ENCODE assay signal across 20 cellular contexts in the genomic region with DNA sequence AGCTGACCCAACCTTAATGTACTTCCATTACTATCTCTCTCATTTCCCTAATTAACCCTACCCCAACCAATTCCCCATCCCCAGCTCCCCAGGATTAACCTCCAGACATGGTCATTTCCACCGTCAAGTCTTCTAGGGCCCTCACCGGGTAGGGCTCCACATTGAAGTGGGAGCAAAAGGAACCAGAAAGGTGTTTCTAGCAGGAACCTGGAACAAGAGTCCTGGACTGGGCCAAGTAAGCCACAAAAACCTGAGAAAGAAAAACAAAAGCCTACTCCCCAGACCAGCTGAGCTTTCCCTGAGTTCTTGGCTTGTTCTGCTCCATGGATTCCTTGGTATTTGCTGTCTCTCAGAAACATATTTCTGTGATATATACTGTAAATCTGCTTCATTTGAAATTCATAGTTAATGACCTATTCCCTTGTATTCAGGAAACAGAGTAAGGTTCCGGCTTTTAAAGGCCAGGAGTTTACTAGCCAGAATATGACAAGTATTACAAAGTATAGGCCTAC. TPM values are rescaled to one million over a fixed set of nuclear protein-coding genes. Genes with fewer than 3 reads are reported as not detected.
DNase-seq lines count a peak whose midpoint lies in the region; ATAC-seq, FAIRE-seq and TF ChIP-seq lines count a peak whose summit lies in the region.
"Had no signal": no experiment of that assay in that cellular context is flagged by ENCODE, and none has a peak within 500 bp of the region (broad histone marks: within the 10 kb centered on the region; RNA-seq: fewer than 3 reads in every experiment).

No MANE protein-coding gene starts in this region.

- CTCF ChIA-PET in naive thymus-derived CD4-positive, alpha-beta T cell (lab: Charles Lee) = no interaction called here

- no peaks in the 10 kb centered on the region for H3K79me2 ChIP-seq in astrocyte (ENCODE audit: insufficient read depth, low read length)

- no peaks in the 10 kb centered on the region for H3K27me3 ChIP-seq in astrocyte (ENCODE audit: insufficient read depth, low read length)
- no peaks in the 10 kb centered on the region for H3K27me3 ChIP-seq in esophagus muscularis mucosa
- peaks cover 0 to 14% of the 10 kb centered on the region in 2 experiments for H3K27me3 ChIP-seq in mesenchymal stem cell (ENCODE audit: control insufficient read depth in 1 of 2, insufficient read depth in 1 of 2, low read length in 2 of 2)
- H3K27me3 ChIP-seq in thyroid gland = no peaks in the 10 kb centered on the region
- H3K27me3 ChIP-seq in right cardiac atrium (ENCODE audit: control insufficient read depth, insufficient read depth) = no peaks in the 10 kb centered on the region
- H3K27me3 ChIP-seq in naive thymus-derived CD4-positive, alpha-beta T cell (ENCODE audit: control insufficient read depth in 2 of 2, insufficient read depth in 2 of 2, low read length in 2 of 2) = no peaks in the 10 kb centered on the region

- H4K20me1 ChIP-seq in astrocyte (ENCODE audit: insufficient read depth, low read length) = no peaks in the 10 kb centered on the region

- H2BK12ac ChIP-seq in mesenchymal stem cell (ENCODE audit: low read length in 2 of 2) = no peak overlapping the region

- no peak overlapping the region for H4K8ac ChIP-seq in mesenchymal stem cell (ENCODE audit: low read length)

- H3K4me1 Mint-ChIP-seq in astrocyte (ENCODE audit: low read depth, unreplicated experiment) = no peaks in the 10 kb centered on the region
- H3K4me1 Mint-ChIP-seq in naive thymus-derived CD4-positive, alpha-beta T cell = no peaks in the 10 kb centered on the region
- H3K4me1 Mint-ChIP-seq in stimulated activated effector memory CD8-positive, alpha-beta T cell treated with anti-CD3 and anti-CD28 coated beads, Interleukin-12 subunit alpha, Interleukin-12 subunit beta, amount 100 ng/mL, for 72 hours = no peaks in the 10 kb centered on the region

- no peaks in the 10 kb centered on the region for H3K36me3 ChIP-seq in astrocyte (ENCODE audit: insufficient read depth, low read length)
- H3K36me3 ChIP-seq in esophagus muscularis mucosa = no peaks in the 10 kb centered on the region
- H3K36me3 ChIP-seq in mesenchymal stem cell (ENCODE audit: control insufficient read depth in 1 of 2, insufficient read depth in 2 of 2, low read depth in 1 of 2, low read length in 2 of 2) = no peaks in the 10 kb centered on the region
- H3K36me3 ChIP-seq in thyroid gland = no peaks in the 10 kb centered on the region
- H3K36me3 ChIP-seq in naive thymus-derived CD4-positive, alpha-beta T cell (ENCODE audit: control insufficient read depth in 2 of 3, insufficient read depth in 3 of 3, low read length in 3 of 3) = no peaks in the 10 kb centered on the region
- H3K36me3 ChIP-seq: BLaER1 had no signal

- peak overlapping the region; percentile 71 for H2AK5ac ChIP-seq in mesenchymal stem cell (ENCODE audit: low read length, severe bottlenecking)

- intact Hi-C loops in esophagus muscularis mucosa (cut with DNase I) = no loop called here
- intact Hi-C loops in thyroid gland (cut with DNase I) = no loop called here
- intact Hi-C loops in right cardiac atrium (cut with DNase I) = no loop called here
- intact Hi-C loops in naive thymus-derived CD4-positive, alpha-beta T cell (cut with micrococcal nuclease) = no loop called here

- H3K4me2 ChIP-seq in astrocyte (ENCODE audit: low read length) = no peak overlapping the region
- no peak overlapping the region for H3K4me2 ChIP-seq in mesenchymal stem cell (ENCODE audit: low read length, poor library complexity, severe bottlenecking)
- H3K4me2 ChIP-seq: BLaER1 had no signal

- H2AFZ ChIP-seq in astrocyte (ENCODE audit: low read depth, low read length) = no peak overlapping the region
- no peak overlapping the region for H2AFZ ChIP-seq in mesenchymal stem cell (ENCODE audit: low read depth, low read length)

- peaks cover 10% of the 10 kb centered on the region for H3K27me3 Mint-ChIP-seq in astrocyte (ENCODE audit: low read depth, unreplicated experiment)
- peaks cover 0 to 13% (median 0%) of the 10 kb centered on the region in 5 donors for H3K27me3 Mint-ChIP-seq in naive thymus-derived CD4-positive, alpha-beta T cell
- H3K27me3 Mint-ChIP-seq: CD4-positive, alpha-beta T cell had no signal

- FAIRE-seq in astrocyte (lab: Jason Lieb, UNC) = no peak
- FAIRE-seq: H54 had no signal

- TF ChIP-seq POLR2A in esophagus muscularis mucosa (IDR thresholded peaks at IDR 0.05; ENCODE audit: low read depth) = no peak
- TF ChIP-seq POLR2A in thyroid gland (IDR thresholded peaks at IDR 0.05) = no peak

- H2BK120ac ChIP-seq in mesenchymal stem cell (ENCODE audit: low read depth, low read length) = no peak overlapping the region

- WGBS in esophagus muscularis mucosa = 94% methylated on average over 3 of the region's 3 CpGs
- 100% methylated on average over 2 of the region's 3 CpGs for WGBS in mesenchymal stem cell
- WGBS in thyroid gland, 2 donors = 33 to 38% methylated on average over 3 of the region's 3 CpGs
- 92% methylated on average over 3 of the region's 3 CpGs for WGBS in right cardiac atrium

- no peak for ATAC-seq in right cardiac atrium
- ATAC-seq in naive thymus-derived CD4-positive, alpha-beta T cell = no peak
- ATAC-seq in stimulated activated effector memory CD8-positive, alpha-beta T cell treated with anti-CD3 and anti-CD28 coated beads, Interleukin-12 subunit alpha, Interleukin-12 subunit beta, amount 100 ng/mL, for 72 hours = no peak

- DNase-seq in astrocyte (ENCODE audit: low read depth) (peak; percentile 14), esophagus muscularis mucosa (ENCODE audit: extremely low spot score) (peak; percentile 72), mesenchymal stem cell (no peak), thyroid gland (peak; percentile 53 to 62), right cardiac atrium (no peak)
- no peak for DNase-seq in naive thymus-derived CD4-positive, alpha-beta T cell
- DNase-seq in stimulated activated effector memory CD8-positive, alpha-beta T cell treated with anti-CD3 and anti-CD28 coated beads, Interleukin-12 subunit alpha, Interleukin-12 subunit beta, amount 100 ng/mL, for 72 hours (ENCODE audit: low spot score in 2 of 2) = no peak
- DNase-seq: CD4-positive, alpha-beta T cell; COR-L47; DMS79; Karpas-422; NCI-H1048; NCI-H1417 treated with DMSO at 0.1 percent for 48 hours; NCI-H187; NCI-H446 treated with DMSO at 0.1 percent for 48 hours; NCI-H526 treated with DMSO at 0.1 percent for 48 hours; OCI-M1; SHP77 had no signal

- H3K27ac ChIP-seq in astrocyte (ENCODE audit: low read depth, low read length) = no peak overlapping the region
- H3K27ac ChIP-seq in esophagus muscularis mucosa (replicated peaks in 1 of 4) = no peak overlapping the region
- peak overlapping the region; percentile 93 for H3K27ac ChIP-seq in mesenchymal stem cell (ENCODE audit: low read length, poor library complexity, severe bottlenecking)
- H3K27ac ChIP-seq in thyroid gland = peak overlapping the region; percentile 36 to 85 (median 69)
- H3K27ac ChIP-seq in right cardiac atrium (ENCODE audit: low read length) = no peak overlapping the region
- no peak overlapping the region for H3K27ac ChIP-seq in naive thymus-derived CD4-positive, alpha-beta T cell (ENCODE audit: low read depth, low read length)
- H3K27ac ChIP-seq: BLaER1 had no signal

- H3K9me3 ChIP-seq in astrocyte (ENCODE audit: insufficient read depth, low read depth, low read length) = no peaks in the 10 kb centered on the region
- H3K9me3 ChIP-seq in esophagus muscularis mucosa = no peaks in the 10 kb centered on the region
- H3K9me3 ChIP-seq in mesenchymal stem cell (ENCODE audit: control insufficient read depth, low read length) = no peaks in the 10 kb centered on the region
- no peaks in the 10 kb centered on the region for H3K9me3 ChIP-seq in thyroid gland
- no peaks in the 10 kb centered on the region for H3K9me3 ChIP-seq in right cardiac atrium (ENCODE audit: control insufficient read depth, low read length)
- H3K9me3 ChIP-seq in naive thymus-derived CD4-positive, alpha-beta T cell (ENCODE audit: control insufficient read depth in 2 of 3, low read length in 3 of 3) = no peaks in the 10 kb centered on the region

- H3K36me3 Mint-ChIP-seq in astrocyte (ENCODE audit: low read depth, unreplicated experiment) = peaks cover 3% of the 10 kb centered on the region
- H3K36me3 Mint-ChIP-seq in naive thymus-derived CD4-positive, alpha-beta T cell = peaks cover 0 to 4% (median 0%) of the 10 kb centered on the region in 5 donors
- no peaks in the 10 kb centered on the region for H3K36me3 Mint-ChIP-seq in stimulated activated effector memory CD8-positive, alpha-beta T cell treated with anti-CD3 and anti-CD28 coated beads, Interleukin-12 subunit alpha, Interleukin-12 subunit beta, amount 100 ng/mL, for 72 hours

- H2BK5ac ChIP-seq in mesenchymal stem cell (ENCODE audit: low read depth, low read length, poor library complexity, severe bottlenecking) = peak overlapping the region; percentile 47

- POLR2A ChIA-PET in naive thymus-derived CD4-positive, alpha-beta T cell (lab: Charles Lee) = no interaction called here

- no peak overlapping the region for H2BK15ac ChIP-seq in mesenchymal stem cell (ENCODE audit: low read depth, poor library complexity, severe bottlenecking)

- TF ChIP-seq CTCF in astrocyte (IDR thresholded peaks at IDR 0.05; ENCODE audit: insufficient read depth, low read depth, low read length) = no peak
- TF ChIP-seq CTCF in esophagus muscularis mucosa (IDR thresholded peaks at IDR 0.05) = no peak
- TF ChIP-seq CTCF in thyroid gland (IDR thresholded peaks at IDR 0.05) = no peak

- H3K79me1 ChIP-seq in mesenchymal stem cell (replicated peaks; ENCODE audit: low read length, poor library complexity, severe bottlenecking) = no peaks in the 10 kb centered on the region

- H3K4me1 ChIP-seq in astrocyte (ENCODE audit: insufficient read depth, low read length) (no peaks in the 10 kb centered on the region), esophagus muscularis mucosa (no peaks in the 10 kb centered on the region), mesenchymal stem cell (ENCODE audit: control insufficient read depth, insufficient read depth, low read depth, low read length) (peaks cover 12% of the 10 kb centered on the region), thyroid gland (peaks cover 24 to 26% of the 10 kb centered on the region in 2 donors), right cardiac atrium (ENCODE audit: control insufficient read depth, insufficient read depth, low read length) (no peaks in the 10 kb centered on the region)
- H3K4me1 ChIP-seq in naive thymus-derived CD4-positive, alpha-beta T cell (ENCODE audit: control insufficient read depth in 2 of 2, insufficient read depth in 2 of 2, low read length in 2 of 2) = no peaks in the 10 kb centered on the region
- H3K4me1 ChIP-seq: BLaER1 had no signal

- no peak overlapping the region for H3K18ac ChIP-seq in mesenchymal stem cell (ENCODE audit: low read depth in 1 of 2, low read length in 2 of 2)

- peaks cover 7% of the 10 kb centered on the region for H3K9me3 Mint-ChIP-seq in astrocyte (ENCODE audit: unreplicated experiment)
- peaks cover 5 to 24% (median 9%) of the 10 kb centered on the region in 11 donors for H3K9me3 Mint-ChIP-seq in naive thymus-derived CD4-positive, alpha-beta T cell
- H3K9me3 Mint-ChIP-seq in stimulated activated effector memory CD8-positive, alpha-beta T cell treated with anti-CD3 and anti-CD28 coated beads, Interleukin-12 subunit alpha, Interleukin-12 subunit beta, amount 100 ng/mL, for 72 hours = peaks cover 3% of the 10 kb centered on the region

- TF ChIP-seq EP300 in esophagus muscularis mucosa (IDR thresholded peaks at IDR 0.05) = no peak

- H3K4ac ChIP-seq in mesenchymal stem cell (ENCODE audit: low read depth in 1 of 2, low read length in 2 of 2) = no peak overlapping the region

- no peak overlapping the region for H3K14ac ChIP-seq in mesenchymal stem cell (ENCODE audit: low read length in 2 of 2)

- H3K27ac Mint-ChIP-seq in astrocyte (ENCODE audit: unreplicated experiment) = no peak overlapping the region
- H3K27ac Mint-ChIP-seq in naive thymus-derived CD4-positive, alpha-beta T cell = no peak overlapping the region
- no peak overlapping the region for H3K27ac Mint-ChIP-seq in stimulated activated effector memory CD8-positive, alpha-beta T cell treated with anti-CD3 and anti-CD28 coated beads, Interleukin-12 subunit alpha, Interleukin-12 subunit beta, amount 100 ng/mL, for 72 hours
- H3K27ac Mint-ChIP-seq: CD4-positive, alpha-beta T cell had no signal

- no peak overlapping the region for H3K4me3 Mint-ChIP-seq in astrocyte (ENCODE audit: unreplicated experiment)
- H3K4me3 Mint-ChIP-seq in naive thymus-derived CD4-positive, alpha-beta T cell = no peak overlapping the region
- no peak overlapping the region for H3K4me3 Mint-ChIP-seq in stimulated activated effector memory CD8-positive, alpha-beta T cell treated with anti-CD3 and anti-CD28 coated beads, Interleukin-12 subunit alpha, Interleukin-12 subunit beta, amount 100 ng/mL, for 72 hours
- H3K4me3 Mint-ChIP-seq: CD4-positive, alpha-beta T cell had no signal

- H4K91ac ChIP-seq in mesenchymal stem cell (ENCODE audit: low read length) = no peak overlapping the region

- H3K4me3 ChIP-seq in astrocyte (ENCODE audit: insufficient read depth, low read depth, low read length) = no peak overlapping the region
- no peak overlapping the region for H3K4me3 ChIP-seq in esophagus muscularis mucosa
- no peak overlapping the region for H3K4me3 ChIP-seq in mesenchymal stem cell (ENCODE audit: insufficient read depth in 1 of 2, low read depth in 1 of 2, low read length in 2 of 2)
- no peak overlapping the region for H3K4me3 ChIP-seq in thyroid gland (replicated peaks in 1 of 3)
- H3K4me3 ChIP-seq in right cardiac atrium (ENCODE audit: low read length) = no peak overlapping the region
- H3K4me3 ChIP-seq in naive thymus-derived CD4-positive, alpha-beta T cell (ENCODE audit: low read length) = no peak overlapping the region
- H3K4me3 ChIP-seq: BLaER1 had no signal

- no peak overlapping the region for H3K23ac ChIP-seq in mesenchymal stem cell (ENCODE audit: low read length in 2 of 2)

- H3K9ac ChIP-seq in astrocyte (ENCODE audit: low read length) = no peak overlapping the region
- no peak overlapping the region for H3K9ac ChIP-seq in mesenchymal stem cell (ENCODE audit: low read length)
- H3K9ac ChIP-seq: BLaER1 had no signal

RNA-seq across cellular contexts. Expression of a gene that starts 58.4 kb away (rescaled TPM):
- 28.5 and 29.1 TPM in 2 replicates for total RNA-seq in astrocyte
- 10 to 100 TPM; 56.9 to 76.7 (median 65.2) TPM for total RNA-seq in esophagus muscularis mucosa
- 74.2 TPM for polyA plus RNA-seq in mesenchymal stem cell (2013, experiment 1 of 2)
- polyA plus RNA-seq in mesenchymal stem cell (2013, experiment 2 of 2) = 74.8 TPM
- 10 to 100 TPM; 41.1 to 94.9 (median 57.9) TPM for total RNA-seq in thyroid gland
- 10 to 100 TPM; 29.7 to 40.5 (median 39.8) TPM for total RNA-seq in right cardiac atrium
- 63.2 TPM for polyA plus RNA-seq in right cardiac atrium
- 10 to 100 TPM; 44.4 to 83.3 (median 59.4) TPM for total RNA-seq in naive thymus-derived CD4-positive, alpha-beta T cell
- 10 to 100 TPM; 77.7 to 82.9 TPM for polyA plus RNA-seq in naive thymus-derived CD4-positive, alpha-beta T cell

Comparison
In these comparisons a context has a peak if more than half of its experiments do, and no peak if none do; other contexts are left out.
1. DNase-seq: peak in astrocyte (single experiment), esophagus muscularis mucosa (single experiment) and thyroid gland (2 of 2); none in mesenchymal stem cell (single experiment), right cardiac atrium (0 of 3), naive thymus-derived CD4-positive, alpha-beta T cell (0 of 9) and stimulated activated effector memory CD8-positive, alpha-beta T cell treated with anti-CD3 and anti-CD28 coated beads, Interleukin-12 subunit alpha, Interleukin-12 subunit beta, amount 100 ng/mL, for 72 hours (0 of 2).
2. H3K27ac ChIP-seq: peak in mesenchymal stem cell (single experiment) and thyroid gland (3 of 3); none in astrocyte (single experiment), esophagus muscularis mucosa (0 of 4), right cardiac atrium (single experiment) and naive thymus-derived CD4-positive, alpha-beta T cell (single experiment).